ENCODE assay signal across 22 cellular contexts in the genomic region with DNA sequence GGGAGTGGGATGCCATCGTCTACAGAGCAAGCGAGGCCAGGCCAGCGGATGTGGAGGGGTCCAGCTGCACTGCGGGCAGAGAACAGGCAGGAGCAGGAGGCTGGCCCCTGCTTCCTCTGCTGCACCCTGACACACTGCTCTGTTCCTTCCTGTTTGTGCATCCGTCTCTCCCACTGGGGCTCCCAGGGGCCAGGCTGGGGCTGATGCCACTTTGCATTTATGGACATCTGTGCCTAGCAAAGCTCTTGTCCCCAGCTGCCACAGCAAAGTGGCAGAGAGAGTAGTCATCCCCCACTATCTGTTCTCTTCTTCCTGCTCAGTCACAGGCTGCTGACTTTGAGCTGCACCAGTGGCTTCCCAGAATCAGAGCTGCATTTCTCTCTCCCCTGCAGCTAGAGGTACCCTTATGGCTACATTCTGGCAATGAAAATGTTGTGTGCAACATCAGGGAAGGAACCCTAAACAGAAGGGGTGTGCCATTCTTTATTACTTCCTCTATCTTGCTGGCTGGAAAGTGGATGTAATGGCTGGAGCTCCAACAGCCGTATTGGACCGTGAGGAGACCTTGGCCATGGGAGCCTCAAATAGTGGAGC. TPM values are rescaled to one million over a fixed set of nuclear protein-coding genes. Genes with fewer than 3 reads are reported as not detected.
A peak's percentile ranks its signal among the peaks of the same experiment; 100 is the strongest.
DNase-seq lines count a peak whose midpoint lies in the region; ATAC-seq and TF ChIP-seq lines count a peak whose summit lies in the region.
"Had no signal": no experiment of that assay in that cellular context is flagged by ENCODE, and none has a peak within 500 bp of the region (broad histone marks: within the 10 kb centered on the region; RNA-seq: fewer than 3 reads in every experiment).

No MANE protein-coding gene starts in this region.

- H3K36me3 ChIP-seq in BLaER1 (no peaks in the 10 kb centered on the region), GM23338 (ENCODE audit: insufficient read depth) (no peaks in the 10 kb centered on the region)
- H3K36me3 ChIP-seq: gastrocnemius medialis, pancreas, tibial artery had no signal

- H3K9me3 ChIP-seq in BLaER1: peaks cover 7% of the 10 kb centered on the region
- no peaks in the 10 kb centered on the region for H3K9me3 ChIP-seq in CD4-positive, alpha-beta T cell (ENCODE audit: control insufficient read depth, low read length)
- H3K9me3 ChIP-seq: gastrocnemius medialis, pancreas, tibial artery had no signal

- H3K36me3 Mint-ChIP-seq in CD4-positive, alpha-beta T cell (ENCODE audit: low read depth): peaks cover 6% of the 10 kb centered on the region
- no peaks in the 10 kb centered on the region; the same call in 2 of the 3 replicates for H3K36me3 Mint-ChIP-seq in GM23338 (ENCODE audit: low read depth)
- H3K36me3 Mint-ChIP-seq: T-cell had no signal

- no peak for TF ChIP-seq CTCF in CD4-positive, alpha-beta T cell (IDR thresholded peaks at IDR 0.05)
- TF ChIP-seq CTCF in RWPE1 (conservative IDR thresholded peaks at IDR 0.05; ENCODE audit: low read depth): no peak
- TF ChIP-seq CTCF in GM23338 (conservative IDR thresholded peaks at IDR 0.05; ENCODE audit: low read depth in 2 of 2): no peak

- H3K4me1 Mint-ChIP-seq in CD4-positive, alpha-beta T cell (ENCODE audit: low read depth): peaks cover 58% of the 10 kb centered on the region
- peaks cover 8% of the 10 kb centered on the region; the same call in 2 of the 3 replicates for H3K4me1 Mint-ChIP-seq in GM23338

- intact Hi-C loops in CD4-positive, alpha-beta T cell (cut with DNase I, micrococcal nuclease): loop anchor here in 1 of 2 experiments (10.0 kb wide), 1 partner anchor 317 kb away; the partner anchor contains the start of genes FAM120A and FAM120AOS

- H3K27me3 ChIP-seq in BLaER1 (no peaks in the 10 kb centered on the region), GM23338 (ENCODE audit: insufficient read depth) (peaks cover 9% of the 10 kb centered on the region)
- no peaks in the 10 kb centered on the region for H3K27me3 ChIP-seq in CD4-positive, alpha-beta T cell (ENCODE audit: control insufficient read depth, insufficient read depth, low read length)
- H3K27me3 ChIP-seq: gastrocnemius medialis, pancreas, tibial artery had no signal

- H3K9me3 Mint-ChIP-seq in CD4-positive, alpha-beta T cell: no peaks in the 10 kb centered on the region
- no peaks in the 10 kb centered on the region for H3K9me3 Mint-ChIP-seq in GM23338
- H3K9me3 Mint-ChIP-seq: T-cell had no signal

- H3K27ac ChIP-seq in BLaER1 (peak overlapping the region; percentile 98), RWPE1 (peak overlapping the region; percentile 94), GM23338 (ENCODE audit: low read depth) (no peak overlapping the region)
- no peak overlapping the region for H3K27ac ChIP-seq in CD4-positive, alpha-beta T cell (ENCODE audit: low read depth, low read length)
- H3K27ac ChIP-seq: pancreas, tibial artery had no signal

- H3K79me2 ChIP-seq in GM23338 (replicated peaks; ENCODE audit: insufficient read depth): no peaks in the 10 kb centered on the region

- peak overlapping the region; percentile 75 for H3K27ac Mint-ChIP-seq in CD4-positive, alpha-beta T cell
- H3K27ac Mint-ChIP-seq in GM23338: no peak overlapping the region

- H4K20me1 ChIP-seq in BLaER1: peaks cover 2% of the 10 kb centered on the region
- H4K20me1 ChIP-seq in GM23338 (replicated peaks; ENCODE audit: insufficient read depth): no peaks in the 10 kb centered on the region

- CTCF ChIA-PET in CD4-positive, alpha-beta T cell (lab: Charles Lee): no interaction called here
- CTCF ChIA-PET in RWPE1 (lab: Yijun Ruan, JAX): interaction anchor here (1.0 to 1.4 kb wide), 2 partner anchors 18 to 135 kb away, joined by 4 read pairs; no protein-coding TSS in a partner anchor

- H3K27me3 Mint-ChIP-seq in CD4-positive, alpha-beta T cell: no peaks in the 10 kb centered on the region
- H3K27me3 Mint-ChIP-seq in GM23338 (ENCODE audit: insufficient read depth, low read depth, poor library complexity): peaks cover 16% of the 10 kb centered on the region
- H3K27me3 Mint-ChIP-seq: T-cell had no signal

- H3K9ac ChIP-seq in BLaER1: peak overlapping the region; percentile 79

- H3K4me2 ChIP-seq in BLaER1: peak overlapping the region; percentile 98
- no peak overlapping the region for H3K4me2 ChIP-seq in GM23338

- ATAC-seq in CD4-positive, alpha-beta T cell (ENCODE audit: poor library complexity): no peak
- no peak for ATAC-seq in GM23338
- no peak for ATAC-seq in HG03139 (IDR thresholded peaks at IDR 0.05; ENCODE audit: unreplicated experiment)
- ATAC-seq: gastrocnemius medialis, HCT116, pancreas, T-cell had no signal

- no peaks in the 10 kb centered on the region for H3F3A ChIP-seq in GM23338 (replicated peaks; ENCODE audit: low read depth)

- H2AFZ ChIP-seq in GM23338: no peak overlapping the region

- H3K4me1 ChIP-seq in BLaER1: peaks cover 88% of the 10 kb centered on the region
- peaks cover 2% of the 10 kb centered on the region for H3K4me1 ChIP-seq in GM23338 (ENCODE audit: insufficient read depth)

- no peaks in the 10 kb centered on the region for H3K9me2 ChIP-seq in GM23338 (ENCODE audit: insufficient read depth)

- H3K4me3 Mint-ChIP-seq in CD4-positive, alpha-beta T cell: peak overlapping the region; percentile 20
- no peak overlapping the region for H3K4me3 Mint-ChIP-seq in GM23338

- H3K4me3 ChIP-seq in BLaER1: peak overlapping the region; percentile 38; the same call in 1 of the 2 replicates
- no peak overlapping the region for H3K4me3 ChIP-seq in GM23338
- H3K4me3 ChIP-seq: gastrocnemius medialis, pancreas, tibial artery had no signal

- POLR2A ChIA-PET in CD4-positive, alpha-beta T cell (lab: Charles Lee): no interaction called here
- POLR2A ChIA-PET in RWPE1 (lab: Yijun Ruan, JAX; ENCODE audit: low non-redundant PET): no interaction called here

- DNase-seq in CD4-positive, alpha-beta T cell: no peak
- DNase-seq in RWPE1 (ENCODE audit: low spot score): no peak
- peak; percentile 47 for DNase-seq in islet precursor cell
- DNase-seq in GM23338 (ENCODE audit: low spot score): no peak
- DNase-seq in NCI-H1436 (lab: John Stamatoyannopoulos, UW): no peak
- DNase-seq: activated CD4-positive, CD25-positive, alpha-beta regulatory T cell; dermis blood vessel endothelial cell; DMS79; erythroblast; gastrocnemius medialis; NCI-H1694 treated with DMSO at 0.1 percent for 48 hours; NCI-H446 treated with DMSO at 0.1 percent for 48 hours; Right ventricle myocardium superior; stimulated activated CD4-positive, alpha-beta T cell treated with anti-CD3 and anti-CD28 coated beads, Interleukin-4, amount 100 ng/mL, for 1 hour; T-cell; tibial artery had no signal

TF ChIP-seq in GM23338, 12 proteins besides CTCF, POLR2A, EP300 and RAD21 (continues in another document):
- TF ChIP-seq ETS1 (IDR thresholded peaks at IDR 0.05) (no peak), EZH2phosphoT487 (IDR thresholded peaks at IDR 0.05; ENCODE audit: unreplicated experiment) (no peak), STAT1 (IDR thresholded peaks at IDR 0.05; ENCODE audit: unreplicated experiment) (no peak), JUNB (IDR thresholded peaks at IDR 0.05; ENCODE audit: unreplicated experiment) (no peak), EZH2 (IDR thresholded peaks at IDR 0.05; ENCODE audit: low read depth, unreplicated experiment) (no peak), REST (IDR thresholded peaks at IDR 0.05; ENCODE audit: unreplicated experiment) (no peak), NANOG (IDR thresholded peaks at IDR 0.05; ENCODE audit: borderline replicate concordance) (no peak)

RNA-seq across cellular contexts. Expression of gene NINJ1, which starts 4.2 kb away (rescaled TPM):
- 10 to 100 TPM; 87.8 to 87.9 TPM for total RNA-seq in CD4-positive, alpha-beta T cell
- total RNA-seq in GM23338 (2014; rRNA removed; shearing (Covaris generic)): 31.2 and 39.7 TPM in 2 replicates
- polyA plus RNA-seq in GM23338 (2016; fragmentation: Nextera tagmentation; extraction: Ambion mirVana): 33.3 and 36.3 TPM in 2 replicates

RNA-seq across cellular contexts. Expression of gene CARD19, which starts 42.3 kb away (rescaled TPM):
- 10 to 100 TPM; 38.8 to 39.2 TPM for total RNA-seq in CD4-positive, alpha-beta T cell
- total RNA-seq in GM23338 (2014; rRNA removed; shearing (Covaris generic)): 24.7 and 36.8 TPM in 2 replicates
- polyA plus RNA-seq in GM23338 (2016; fragmentation: Nextera tagmentation; extraction: Ambion mirVana): 48.3 and 48.9 TPM in 2 replicates

RNA-seq across cellular contexts. Expression of gene WNK2, which starts 45.7 kb away (rescaled TPM):
- total RNA-seq in CD4-positive, alpha-beta T cell: under 1 TPM; 0.19 to 0.22 TPM
- 93.4 and 102 TPM in 2 replicates for total RNA-seq in GM23338 (2014; rRNA removed; shearing (Covaris generic))
- 56.4 and 61.7 TPM in 2 replicates for polyA plus RNA-seq in GM23338 (2016; fragmentation: Nextera tagmentation; extraction: Ambion mirVana)
- total RNA-seq: dermis blood vessel endothelial cell, HT1080 had no signal
- polyA plus RNA-seq: BJ had no signal

Comparison
In these comparisons a context has a peak if more than half of its experiments do, and no peak if none do; other contexts are left out.
1. H3K27ac ChIP-seq: peak in BLaER1 (single experiment) and RWPE1 (single experiment); none in CD4-positive, alpha-beta T cell (single experiment) and GM23338 (single experiment).
2. RNA of gene WNK2, which starts 45.7 kb away (total RNA-seq): 93.4 to 102 TPM in GM23338; 0.19 to 0.22 TPM in CD4-positive, alpha-beta T cell; every median in the first group is over 10 times any median in the second.